ENCODE assay signal across 21 cellular contexts in the genomic region with DNA sequence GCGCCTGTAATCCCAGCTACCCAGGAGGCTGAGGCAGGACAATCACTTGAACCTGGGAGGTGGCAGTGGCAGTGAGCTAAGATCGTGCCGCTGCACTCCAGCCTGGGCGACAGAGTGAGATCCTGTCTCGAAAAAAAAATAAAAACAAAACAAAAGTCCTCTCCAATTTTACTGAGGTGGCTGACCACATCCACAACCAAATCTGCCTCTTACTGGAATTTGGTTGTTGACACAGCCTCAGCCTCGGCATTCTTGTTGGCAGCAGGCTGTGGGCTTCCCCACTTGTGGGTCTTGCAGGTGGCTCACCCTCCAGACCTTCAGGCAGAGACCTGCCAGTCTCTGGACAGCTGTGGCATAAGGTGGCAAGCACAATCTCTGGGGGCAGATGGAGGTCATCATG. TPM values are rescaled to one million over a fixed set of nuclear protein-coding genes. Genes with fewer than 3 reads are reported as not detected.
DNase-seq lines count a peak whose midpoint lies in the region; ATAC-seq and TF ChIP-seq lines count a peak whose summit lies in the region.
"Had no signal": no experiment of that assay in that cellular context is flagged by ENCODE, and none has a peak within 500 bp of the region (broad histone marks: within the 10 kb centered on the region; RNA-seq: fewer than 3 reads in every experiment).

No MANE protein-coding gene starts in this region.

- H3K4me1 ChIP-seq in SK-N-SH (ENCODE audit: control insufficient read depth in 1 of 2, insufficient read depth in 2 of 2, low read depth in 1 of 2, low read length in 1 of 2) (peaks cover 0 to 9% of the 10 kb centered on the region in 2 experiments; a peak in 1 of 4 replicates), RWPE2 (ENCODE audit: insufficient read depth, poor library complexity, severe bottlenecking) (peaks cover 12% of the 10 kb centered on the region), suprapubic skin (no peaks in the 10 kb centered on the region)

- CTCF ChIA-PET in SK-N-SH (lab: Yijun Ruan, JAX) (interaction anchor here (1.0 to 2.3 kb wide), 3 partner anchors 32 to 269 kb away, joined by 3 to 7 read pairs (median 6); no protein-coding TSS in a partner anchor), HEK293T (lab: Yijun Ruan, JAX) (no interaction called here)

- peaks cover 18% of the 10 kb centered on the region for H3F3A ChIP-seq in SK-N-SH (replicated peaks; ENCODE audit: insufficient read depth)

- H3K27me3 ChIP-seq in SK-N-SH (ENCODE audit: insufficient read depth) (peaks cover 34% of the 10 kb centered on the region; the same call in 1 of the 2 replicates), RWPE2 (ENCODE audit: insufficient read depth, poor library complexity, severe bottlenecking) (no peaks in the 10 kb centered on the region), suprapubic skin (peaks cover 38% of the 10 kb centered on the region)

- 50% methylated on average over 6 of the region's 6 CpGs for WGBS in SK-N-SH (ENCODE audit: low lambda C conversion rate)
- WGBS in suprapubic skin, result 95% methylated on average over 6 of the region's 6 CpGs

- TF ChIP-seq RAD21 in SK-N-SH (IDR thresholded peaks at IDR 0.05; ENCODE audit: low read length), result no peak

- H3K27ac ChIP-seq in SK-N-SH (ENCODE audit: low read depth in 2 of 2, low read length in 1 of 2) (no peak overlapping the region), RWPE2 (ENCODE audit: poor library complexity, severe bottlenecking) (peak overlapping the region; percentile 84), suprapubic skin (no peak overlapping the region)
- H3K27ac ChIP-seq: 22Rv1, PC-9, SK-N-MC had no signal

- H3K27me3 Mint-ChIP-seq in natural killer cell treated with Interleukin-12 subunit alpha and Interleukin-12 subunit beta and Interleukin-15 and Interleukin-18, amount 100 ng/mL, for 72 hours, result peaks cover 14 to 18% of the 10 kb centered on the region in 2 donors

- no peak for TF ChIP-seq CTCF in SK-N-SH (IDR thresholded peaks at IDR 0.05)
- TF ChIP-seq CTCF in RWPE2 (IDR thresholded peaks at IDR 0.05; ENCODE audit: poor library complexity, severe bottlenecking), result no peak
- TF ChIP-seq CTCF in suprapubic skin (IDR thresholded peaks at IDR 0.05), result no peak

- H3K4me3 Mint-ChIP-seq in natural killer cell treated with Interleukin-12 subunit alpha and Interleukin-12 subunit beta and Interleukin-15 and Interleukin-18, amount 100 ng/mL, for 72 hours, result no peak overlapping the region
- H3K4me3 Mint-ChIP-seq: CD14-positive monocyte, H9 had no signal

- H3K27ac Mint-ChIP-seq in natural killer cell treated with Interleukin-12 subunit alpha and Interleukin-12 subunit beta and Interleukin-15 and Interleukin-18, amount 100 ng/mL, for 72 hours, result no peak overlapping the region
- H3K27ac Mint-ChIP-seq: CD14-positive monocyte, H9 had no signal

- H3K4me3 ChIP-seq in SK-N-SH (ENCODE audit: low read depth in 2 of 2, low read length in 1 of 2), result no peak overlapping the region
- no peak overlapping the region for H3K4me3 ChIP-seq in RWPE2 (ENCODE audit: severe bottlenecking)
- H3K4me3 ChIP-seq in suprapubic skin, result no peak overlapping the region
- H3K4me3 ChIP-seq: PC-9, SK-N-MC had no signal

- no peaks in the 10 kb centered on the region for H3K36me3 Mint-ChIP-seq in natural killer cell treated with Interleukin-12 subunit alpha and Interleukin-12 subunit beta and Interleukin-15 and Interleukin-18, amount 100 ng/mL, for 72 hours
- H3K36me3 Mint-ChIP-seq: CD14-positive monocyte had no signal

- no peak for TF ChIP-seq EP300 in SK-N-SH (IDR thresholded peaks at IDR 0.05; ENCODE audit: borderline replicate concordance in 1 of 2, low read depth in 1 of 2, low read length in 1 of 2)
- no peak for TF ChIP-seq EP300 in suprapubic skin (IDR thresholded peaks at IDR 0.05)

- H3K9me3 Mint-ChIP-seq in natural killer cell treated with Interleukin-12 subunit alpha and Interleukin-12 subunit beta and Interleukin-15 and Interleukin-18, amount 100 ng/mL, for 72 hours, result no peaks in the 10 kb centered on the region

- H3K79me2 ChIP-seq in SK-N-SH (ENCODE audit: insufficient read depth), result no peaks in the 10 kb centered on the region

- H4K20me1 ChIP-seq in SK-N-SH (ENCODE audit: insufficient read depth), result no peaks in the 10 kb centered on the region

- H3K9me2 ChIP-seq in SK-N-SH, result no peaks in the 10 kb centered on the region

- DNase-seq in SK-N-SH (no peak), RWPE2 (ENCODE audit: low spot score) (no peak), myocyte (ENCODE audit: low read depth) (peak; percentile 9), cortex of kidney (lab: John Stamatoyannopoulos, UW) (no peak), HEK293T (ENCODE audit: extremely low spot score) (no peak), suprapubic skin (ENCODE audit: low spot score in 2 of 2) (no peak)
- DNase-seq in natural killer cell treated with Interleukin-12 subunit alpha and Interleukin-12 subunit beta and Interleukin-15 and Interleukin-18, amount 100 ng/mL, for 72 hours (ENCODE audit: low spot score), result no peak
- DNase-seq: DMS79 treated with DMSO at 0.1 percent for 48 hours, H9, KBM-7, NCI-H1436, NCI-H2029, NCI-H345, NCI-H524 treated with DMSO at 0.1 percent for 48 hours, PC-9, Right ventricle myocardium superior, T-helper 1 cell had no signal

- no peak overlapping the region for H3K9ac ChIP-seq in SK-N-SH

- TF ChIP-seq POLR2A in suprapubic skin (IDR thresholded peaks at IDR 0.05), result no peak

- H2AFZ ChIP-seq in SK-N-SH (ENCODE audit: low read depth), result peak overlapping the region; percentile 33; the same call in 1 of the 2 replicates
- H2AFZ ChIP-seq: PC-9 had no signal

- no peaks in the 10 kb centered on the region for H3K4me1 Mint-ChIP-seq in natural killer cell treated with Interleukin-12 subunit alpha and Interleukin-12 subunit beta and Interleukin-15 and Interleukin-18, amount 100 ng/mL, for 72 hours (ENCODE audit: low read depth in 2 of 2)
- H3K4me1 Mint-ChIP-seq: CD14-positive monocyte, H9 had no signal

- H3K36me3 ChIP-seq in SK-N-SH (replicated peaks in 1 of 2; ENCODE audit: control insufficient read depth in 1 of 2, insufficient read depth in 2 of 2, low read length in 1 of 2), result no peaks in the 10 kb centered on the region
- H3K36me3 ChIP-seq in RWPE2 (ENCODE audit: low read depth), result no peaks in the 10 kb centered on the region
- H3K36me3 ChIP-seq in suprapubic skin, result no peaks in the 10 kb centered on the region

- POLR2A ChIA-PET in SK-N-SH (lab: Yijun Ruan, JAX), result no interaction called here
- POLR2A ChIA-PET in HEK293T (lab: Yijun Ruan, JAX), result interaction anchor here (1.4 kb wide), 1 partner anchor 9 kb away, joined by 3 read pairs; no protein-coding TSS in a partner anchor

- H3K4me2 ChIP-seq in SK-N-SH, result no peak overlapping the region
- H3K4me2 ChIP-seq: PC-9 had no signal

- H3K9me3 ChIP-seq in SK-N-SH (no peaks in the 10 kb centered on the region), RWPE2 (ENCODE audit: severe bottlenecking) (no peaks in the 10 kb centered on the region), suprapubic skin (no peaks in the 10 kb centered on the region)

- no peak for ATAC-seq in SK-N-SH treated with all-trans-retinoic acid at 6 μM for 48 hours
- no peak for ATAC-seq in RWPE2 (ENCODE audit: low read depth)
- no peak for ATAC-seq in natural killer cell treated with Interleukin-12 subunit alpha and Interleukin-12 subunit beta and Interleukin-15 and Interleukin-18, amount 100 ng/mL, for 72 hours

TF ChIP-seq in SK-N-SH, 30 proteins besides CTCF, POLR2A, EP300 and RAD21 (continues in another document):
- TF ChIP-seq FOXJ3 (CRISPR knock-in tag; IDR thresholded peaks at IDR 0.05), result no peak
- no peak for TF ChIP-seq CHD2 (IDR thresholded peaks at IDR 0.05; ENCODE audit: low read length, partially characterized antibody)
- TF ChIP-seq, protein P1, sequence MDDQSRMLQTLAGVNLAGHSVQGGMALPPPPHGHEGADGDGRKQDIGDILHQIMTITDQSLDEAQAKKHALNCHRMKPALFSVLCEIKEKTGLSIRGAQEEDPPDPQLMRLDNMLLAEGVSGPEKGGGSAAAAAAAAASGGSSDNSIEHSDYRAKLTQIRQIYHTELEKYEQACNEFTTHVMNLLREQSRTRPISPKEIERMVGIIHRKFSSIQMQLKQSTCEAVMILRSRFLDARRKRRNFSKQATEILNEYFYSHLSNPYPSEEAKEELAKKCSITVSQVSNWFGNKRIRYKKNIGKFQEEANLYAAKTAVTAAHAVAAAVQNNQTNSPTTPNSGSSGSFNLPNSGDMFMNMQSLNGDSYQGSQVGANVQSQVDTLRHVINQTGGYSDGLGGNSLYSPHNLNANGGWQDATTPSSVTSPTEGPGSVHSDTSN (IDR thresholded peaks at IDR 0.05), result no peak

TF ChIP-seq in SK-N-SH treated with all-trans-retinoic acid at 6 μM for 48 hours, 23 proteins besides CTCF, POLR2A, EP300 and RAD21 (continues in another document):
- TF ChIP-seq TCF4 (CRISPR knock-in tag; IDR thresholded peaks at IDR 0.05; ENCODE audit: borderline replicate concordance) (no peak), SNAI2 (CRISPR knock-in tag; IDR thresholded peaks at IDR 0.05) (no peak), ISL1 (CRISPR knock-in tag; IDR thresholded peaks at IDR 0.05) (no peak), GLIS3 (CRISPR knock-in tag; IDR thresholded peaks at IDR 0.05) (no peak), OSR1 (CRISPR knock-in tag; IDR thresholded peaks at IDR 0.05) (no peak), PPARA (CRISPR knock-in tag; IDR thresholded peaks at IDR 0.05; ENCODE audit: borderline replicate concordance) (no peak)

TF ChIP-seq in HEK293T, 16 proteins besides CTCF, POLR2A, EP300 and RAD21 (continues in another document):
- TF ChIP-seq ELF4 (IDR thresholded peaks at IDR 0.05), result no peak
- no peak for TF ChIP-seq SP1 (IDR thresholded peaks at IDR 0.05)
- no peak for TF ChIP-seq FOXA1 (IDR thresholded peaks at IDR 0.05)
- TF ChIP-seq ARNT (IDR thresholded peaks at IDR 0.05), result no peak
- TF ChIP-seq FOXM1 (IDR thresholded peaks at IDR 0.05; ENCODE audit: borderline replicate concordance), result no peak
- no peak for TF ChIP-seq CTBP1 (IDR thresholded peaks at IDR 0.05; ENCODE audit: borderline replicate concordance)
- TF ChIP-seq TARDBP (IDR thresholded peaks at IDR 0.05), result no peak
- no peak for TF ChIP-seq FOXK2 (IDR thresholded peaks at IDR 0.05)
- no peak for TF ChIP-seq HDGF (IDR thresholded peaks at IDR 0.05; ENCODE audit: borderline replicate concordance)
- no peak for TF ChIP-seq NFRKB (IDR thresholded peaks at IDR 0.05)
- TF ChIP-seq BHLHE40 (IDR thresholded peaks at IDR 0.05; ENCODE audit: borderline replicate concordance), result no peak
- TF ChIP-seq L3MBTL2 (conservative IDR thresholded peaks at IDR 0.05), result no peak
- TF ChIP-seq SUZ12 (IDR thresholded peaks at IDR 0.05), result no peak

RNA-seq across cellular contexts. Expression of a gene that starts 15.6 kb away (rescaled TPM):
- not detected in 2 replicates for polyA plus RNA-seq in SK-N-SH (2012; rRNA removed)
- polyA plus RNA-seq in SK-N-SH (2012; cell fraction: cytosol; rRNA removed), result not detected in 2 replicates
- not detected in 2 replicates for polyA plus RNA-seq in SK-N-SH (2012; cell fraction: nucleus; rRNA removed)
- total RNA-seq in myocyte (not detected in 2 replicates), suprapubic skin (1 to 10 TPM in 3 of 4 donors, under 1 TPM in 1; 0.68 to 2.6 (median 2.1) TPM)
- polyA plus RNA-seq in myocyte (2012), result not detected
- total RNA-seq in natural killer cell treated with Interleukin-12 subunit alpha and Interleukin-12 subunit beta and Interleukin-15 and Interleukin-18, amount 100 ng/mL, for 72 hours, result not detected
- total RNA-seq: H9, PC-9, Right ventricle myocardium superior had no signal
- polyA plus RNA-seq: CD14-positive monocyte had no signal
